Comparison of ENCODE assay signal across 13 cellular contexts in the genomic region with DNA sequence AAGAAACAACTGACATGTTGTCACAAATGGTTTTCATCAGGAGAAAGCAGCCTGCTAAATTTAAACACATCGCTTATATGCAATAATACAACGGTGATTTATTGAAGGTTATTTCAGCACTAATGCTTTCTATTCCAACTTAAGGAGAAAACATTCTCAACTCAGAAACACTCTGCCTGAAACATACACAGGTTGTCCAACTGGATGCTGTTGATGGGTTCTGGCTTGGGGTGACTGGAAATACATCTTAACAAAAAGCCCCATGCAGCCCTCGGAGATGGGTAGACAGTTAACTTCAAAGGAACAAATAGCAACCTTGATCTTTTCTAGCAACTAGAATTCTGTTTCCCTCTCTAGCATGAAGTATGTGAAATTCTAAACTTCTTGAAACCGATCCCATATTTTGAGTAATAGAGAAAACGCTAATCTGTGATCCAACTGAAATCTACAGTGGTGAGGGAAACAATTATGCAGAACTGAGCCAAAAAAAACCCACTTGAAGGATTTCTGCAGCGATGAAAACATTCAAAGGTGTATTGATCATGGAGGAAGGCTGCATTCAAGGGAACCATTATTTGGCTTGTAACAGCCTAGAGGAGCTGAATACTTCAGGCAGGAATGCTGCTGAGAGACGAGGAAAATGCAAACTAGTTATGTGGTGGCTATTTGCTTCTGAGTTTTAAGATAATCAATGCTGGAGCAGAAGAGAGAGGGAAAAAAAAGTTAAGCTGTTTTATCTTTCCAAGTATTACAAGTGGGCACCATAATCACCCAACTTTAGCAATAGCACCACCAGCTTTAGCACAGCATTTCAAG. TPM values are rescaled to one million over a fixed set of nuclear protein-coding genes. Genes with fewer than 3 reads are reported as not detected.
A peak's percentile ranks its signal among the peaks of the same experiment; 100 is the strongest.
DNase-seq lines count a peak whose midpoint lies in the region; ATAC-seq and TF ChIP-seq lines count a peak whose summit lies in the region.
"Had no signal": no experiment of that assay in that cellular context is flagged by ENCODE, and none has a peak within 500 bp of the region (broad histone marks: within the 10 kb centered on the region; RNA-seq: fewer than 3 reads in every experiment).

No MANE protein-coding gene starts in this region.

- no peaks in the 10 kb centered on the region for H3K9me3 Mint-ChIP-seq in activated T-cell treated with anti-CD3 and anti-CD28 coated beads, Interleukin-2, amount 50 U/mL, for 24 hours
- H3K9me3 Mint-ChIP-seq: neural crest cell; stimulated activated naive B cell treated with anti-CD40 and anti-IgM and Interleukin-4, amounts not matched to agents 10 μg/mL and 1 μg/mL and 100 μg/mL, for 72 hours had no signal

- no peaks in the 10 kb centered on the region for H3K27me3 Mint-ChIP-seq in activated T-cell treated with anti-CD3 and anti-CD28 coated beads, Interleukin-2, amount 50 U/mL, for 24 hours
- H3K27me3 Mint-ChIP-seq: stimulated activated naive B cell treated with anti-CD40 and anti-IgM and Interleukin-4, amounts not matched to agents 10 μg/mL and 1 μg/mL and 100 μg/mL, for 72 hours had no signal

- no peak overlapping the region; a peak in 1 of 4 replicates for H3K4me3 ChIP-seq in SK-N-SH (ENCODE audit: low read depth in 2 of 2, low read length in 1 of 2)
- peak overlapping the region; percentile 29 for H3K4me3 ChIP-seq in fibroblast of the aortic adventitia (ENCODE audit: low read depth, low read length)
- H3K4me3 ChIP-seq in sigmoid colon: no peak overlapping the region

- H3K4me1 Mint-ChIP-seq in activated T-cell treated with anti-CD3 and anti-CD28 coated beads, Interleukin-2, amount 50 U/mL, for 24 hours (ENCODE audit: low read depth): peaks cover 3% of the 10 kb centered on the region

- H3K79me2 ChIP-seq in SK-N-SH (ENCODE audit: insufficient read depth): peaks cover 99% of the 10 kb centered on the region

- no peak for TF ChIP-seq POLR2A in sigmoid colon (IDR thresholded peaks at IDR 0.05)

- H3K9me3 ChIP-seq in SK-N-SH: no peaks in the 10 kb centered on the region
- no peaks in the 10 kb centered on the region for H3K9me3 ChIP-seq in sigmoid colon

- CTCF ChIA-PET in SK-N-SH (lab: Yijun Ruan, JAX): interaction anchor here (13.1 kb wide), 1 partner anchor 77 kb away, joined by 99 read pairs; no protein-coding TSS in a partner anchor

- H3K4me1 ChIP-seq in SK-N-SH (ENCODE audit: control insufficient read depth in 1 of 2, insufficient read depth in 2 of 2, low read depth in 1 of 2, low read length in 1 of 2) (peaks cover 51 to 68% of the 10 kb centered on the region in 2 experiments), sigmoid colon (peaks cover 0 to 84% (median 81%) of the 10 kb centered on the region in 4 donors)

- H3K36me3 ChIP-seq in SK-N-SH (replicated peaks in 1 of 2; ENCODE audit: control insufficient read depth in 1 of 2, insufficient read depth in 2 of 2, low read length in 1 of 2) (peaks cover 11 to 28% of the 10 kb centered on the region in 2 experiments), sigmoid colon (peaks cover 0 to 16% (median 0%) of the 10 kb centered on the region in 4 donors)

- H3K36me3 Mint-ChIP-seq in activated T-cell treated with anti-CD3 and anti-CD28 coated beads, Interleukin-2, amount 50 U/mL, for 24 hours (ENCODE audit: low read depth): peaks cover 39% of the 10 kb centered on the region

- H3K9me2 ChIP-seq in SK-N-SH: no peaks in the 10 kb centered on the region

- POLR2A ChIA-PET in SK-N-SH (lab: Yijun Ruan, JAX): no interaction called here

- no peak for TF ChIP-seq CTCF in SK-N-SH (IDR thresholded peaks at IDR 0.05)
- no peak for TF ChIP-seq CTCF in fibroblast of the aortic adventitia (IDR thresholded peaks at IDR 0.05; ENCODE audit: insufficient read depth, low read length)
- no peak for TF ChIP-seq CTCF in sigmoid colon (IDR thresholded peaks at IDR 0.05)

- no peak overlapping the region for H2AFZ ChIP-seq in SK-N-SH (ENCODE audit: low read depth)

- peaks cover 17% of the 10 kb centered on the region for H3F3A ChIP-seq in SK-N-SH (replicated peaks; ENCODE audit: insufficient read depth)

- no peak overlapping the region for H3K4me3 Mint-ChIP-seq in activated T-cell treated with anti-CD3 and anti-CD28 coated beads, Interleukin-2, amount 50 U/mL, for 24 hours
- H3K4me3 Mint-ChIP-seq: neural crest cell; stimulated activated naive B cell treated with anti-CD40 and anti-IgM and Interleukin-4, amounts not matched to agents 10 μg/mL and 1 μg/mL and 100 μg/mL, for 72 hours had no signal

- no peak for TF ChIP-seq RAD21 in SK-N-SH (IDR thresholded peaks at IDR 0.05; ENCODE audit: low read length)

- intact Hi-C loops in sigmoid colon (cut with DNase I) (loop anchor here (10.0 kb wide), 1 partner anchor 2005 kb away; a partner anchor contains a TSS), posterior vena cava (cut with DNase I) (no loop called here)

- H3K27ac ChIP-seq in SK-N-SH (ENCODE audit: low read depth in 2 of 2, low read length in 1 of 2) (peak overlapping the region; percentile 97 to 100), sigmoid colon (peak overlapping the region; percentile 99 to 100 (median 99))

- peak; percentile 35 for DNase-seq in GM03348 (ENCODE audit: low spot score)
- DNase-seq in SK-N-SH: no peak
- peak; percentile 79 for DNase-seq in fibroblast of the aortic adventitia (ENCODE audit: low read depth)
- DNase-seq in sigmoid colon: no peak
- DNase-seq in activated T-cell treated with anti-CD3 and anti-CD28 coated beads, Interleukin-2, amount 50 U/mL, for 24 hours: no peak
- no peak for DNase-seq in posterior vena cava (ENCODE audit: low spot score)
- DNase-seq: GDM1; GOT3; KG1; stimulated activated naive B cell treated with anti-CD40 and anti-IgM and Interleukin-4, amounts not matched to agents 10 μg/mL and 1 μg/mL and 100 μg/mL, for 72 hours had no signal

- no peaks in the 10 kb centered on the region for H4K20me1 ChIP-seq in SK-N-SH (ENCODE audit: insufficient read depth)

- H3K27ac Mint-ChIP-seq in activated T-cell treated with anti-CD3 and anti-CD28 coated beads, Interleukin-2, amount 50 U/mL, for 24 hours: no peak overlapping the region
- H3K27ac Mint-ChIP-seq: stimulated activated naive B cell treated with anti-CD40 and anti-IgM and Interleukin-4, amounts not matched to agents 10 μg/mL and 1 μg/mL and 100 μg/mL, for 72 hours had no signal

- H3K9ac ChIP-seq in SK-N-SH: peak overlapping the region; percentile 89; the same call in 1 of the 2 replicates

- TF ChIP-seq EP300 in SK-N-SH (IDR thresholded peaks at IDR 0.05; ENCODE audit: borderline replicate concordance in 1 of 2, low read depth in 1 of 2, low read length in 1 of 2): no peak
- TF ChIP-seq EP300 in sigmoid colon (IDR thresholded peaks at IDR 0.05): peak in 1 of 4 donors; percentile 38

- H3K4me2 ChIP-seq in SK-N-SH: peak overlapping the region; percentile 79

- no peaks in the 10 kb centered on the region for H3K27me3 ChIP-seq in SK-N-SH (ENCODE audit: insufficient read depth)
- H3K27me3 ChIP-seq in sigmoid colon: no peaks in the 10 kb centered on the region

- 57% methylated on average over 7 of the region's 7 CpGs for WGBS in SK-N-SH (ENCODE audit: low lambda C conversion rate)
- WGBS in sigmoid colon, 2 donors: 66 to 86% methylated on average over 7 of the region's 7 CpGs

- ATAC-seq in HG02623 (IDR thresholded peaks at IDR 0.05; ENCODE audit: unreplicated experiment) (no peak), HG02938 (IDR thresholded peaks at IDR 0.05; ENCODE audit: unreplicated experiment) (no peak)

TF ChIP-seq in SK-N-SH, 30 proteins besides CTCF, POLR2A, EP300 and RAD21 (continues in another document):
- TF ChIP-seq FOXJ3 (CRISPR knock-in tag; IDR thresholded peaks at IDR 0.05): no peak
- TF ChIP-seq, protein P1, sequence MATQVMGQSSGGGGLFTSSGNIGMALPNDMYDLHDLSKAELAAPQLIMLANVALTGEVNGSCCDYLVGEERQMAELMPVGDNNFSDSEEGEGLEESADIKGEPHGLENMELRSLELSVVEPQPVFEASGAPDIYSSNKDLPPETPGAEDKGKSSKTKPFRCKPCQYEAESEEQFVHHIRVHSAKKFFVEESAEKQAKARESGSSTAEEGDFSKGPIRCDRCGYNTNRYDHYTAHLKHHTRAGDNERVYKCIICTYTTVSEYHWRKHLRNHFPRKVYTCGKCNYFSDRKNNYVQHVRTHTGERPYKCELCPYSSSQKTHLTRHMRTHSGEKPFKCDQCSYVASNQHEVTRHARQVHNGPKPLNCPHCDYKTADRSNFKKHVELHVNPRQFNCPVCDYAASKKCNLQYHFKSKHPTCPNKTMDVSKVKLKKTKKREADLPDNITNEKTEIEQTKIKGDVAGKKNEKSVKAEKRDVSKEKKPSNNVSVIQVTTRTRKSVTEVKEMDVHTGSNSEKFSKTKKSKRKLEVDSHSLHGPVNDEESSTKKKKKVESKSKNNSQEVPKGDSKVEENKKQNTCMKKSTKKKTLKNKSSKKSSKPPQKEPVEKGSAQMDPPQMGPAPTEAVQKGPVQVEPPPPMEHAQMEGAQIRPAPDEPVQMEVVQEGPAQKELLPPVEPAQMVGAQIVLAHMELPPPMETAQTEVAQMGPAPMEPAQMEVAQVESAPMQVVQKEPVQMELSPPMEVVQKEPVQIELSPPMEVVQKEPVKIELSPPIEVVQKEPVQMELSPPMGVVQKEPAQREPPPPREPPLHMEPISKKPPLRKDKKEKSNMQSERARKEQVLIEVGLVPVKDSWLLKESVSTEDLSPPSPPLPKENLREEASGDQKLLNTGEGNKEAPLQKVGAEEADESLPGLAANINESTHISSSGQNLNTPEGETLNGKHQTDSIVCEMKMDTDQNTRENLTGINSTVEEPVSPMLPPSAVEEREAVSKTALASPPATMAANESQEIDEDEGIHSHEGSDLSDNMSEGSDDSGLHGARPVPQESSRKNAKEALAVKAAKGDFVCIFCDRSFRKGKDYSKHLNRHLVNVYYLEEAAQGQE (IDR thresholded peaks at IDR 0.05; ENCODE audit: low read depth, low read length): no peak
- no peak for TF ChIP-seq NRF1 (IDR thresholded peaks at IDR 0.05; ENCODE audit: low read depth, low read length)
- TF ChIP-seq JUND (IDR thresholded peaks at IDR 0.05): peak; percentile 26; the same call in 1 of the 2 replicates
- TF ChIP-seq RFX5 (IDR thresholded peaks at IDR 0.05; ENCODE audit: low read length): no peak; the same call in 1 of the 2 replicates
- TF ChIP-seq MEF2A (IDR thresholded peaks at IDR 0.05; ENCODE audit: borderline replicate concordance, low read depth): no peak
- TF ChIP-seq RCOR1 (IDR thresholded peaks at IDR 0.05; ENCODE audit: low read length): no peak
- TF ChIP-seq TCF12 (IDR thresholded peaks at IDR 0.05): peak; percentile 23; the same call in 1 of the 2 replicates
- 0 out of 2 replicates have a peak, but pooled peaks have one; percentile 29 for TF ChIP-seq YY1 (IDR thresholded peaks at IDR 0.05; ENCODE audit: low read depth)
- TF ChIP-seq MXI1 (IDR thresholded peaks at IDR 0.05; ENCODE audit: low read depth, low read length): no peak
- TF ChIP-seq TEAD4 (IDR thresholded peaks at IDR 0.05; ENCODE audit: borderline replicate concordance, insufficient read depth): no peak

RNA-seq across cellular contexts. Expression of a gene that starts 6.9 kb away (rescaled TPM):
- polyA plus RNA-seq in SK-N-SH (2012; rRNA removed) (20.6 and 25.3 TPM in 2 replicates), sigmoid colon (10 to 100 TPM in 2 of 3 donors, 1 to 10 TPM in 1; 7.8 to 23.2 (median 11.3) TPM)
- 19.5 and 20.5 TPM in 2 replicates for polyA plus RNA-seq in SK-N-SH (2012; cell fraction: cytosol; rRNA removed)
- polyA plus RNA-seq in SK-N-SH (2012; cell fraction: nucleus; rRNA removed): 54.6 and 62.7 TPM in 2 replicates
- total RNA-seq in fibroblast of the aortic adventitia (ENCODE audit: low replicate concordance) (14.2 and 24.0 TPM in 2 replicates), sigmoid colon (10 to 100 TPM; 24.8 to 46.0 (median 29.3) TPM), posterior vena cava (10 to 100 TPM; 28.0 to 29.3 TPM)

Comparison
In these comparisons a context has a peak if more than half of its experiments do, and no peak if none do; other contexts are left out.
1. DNase-seq: peak in GM03348 (single experiment) and fibroblast of the aortic adventitia (single experiment); none in SK-N-SH (single experiment), sigmoid colon (single experiment), activated T-cell treated with anti-CD3 and anti-CD28 coated beads, Interleukin-2, amount 50 U/mL, for 24 hours (single experiment) and posterior vena cava (single experiment).